8 cellular contexts compared by ENCODE assay signal in genomic region chr17:65123757-65124675, GRCh38. TPM values are rescaled to one million over a fixed set of nuclear protein-coding genes. Genes with fewer than 3 reads are reported as not detected.
DNase-seq lines count a peak whose midpoint lies in the region; ATAC-seq, FAIRE-seq and TF ChIP-seq lines count a peak whose summit lies in the region.

No MANE protein-coding gene starts in this region.

- H3K27me3 ChIP-seq in MM.1S (replicated peaks; ENCODE audit: insufficient read depth, low read length) = no peaks in the 10 kb centered on the region
- H3K27me3 ChIP-seq in H1 (replicated peaks in 1 of 4; ENCODE audit: control insufficient read depth in 3 of 4, extremely low read depth in 1 of 4, insufficient read depth in 3 of 4, low read length in 3 of 4) = no peaks in the 10 kb centered on the region
- H3K27me3 ChIP-seq in neuron (ENCODE audit: insufficient read depth, low read length) = no peaks in the 10 kb centered on the region

- H4K20me1 ChIP-seq in MM.1S (ENCODE audit: insufficient read depth, low read length) (no peaks in the 10 kb centered on the region), H1 (replicated peaks in 1 of 2; ENCODE audit: control insufficient read depth in 1 of 2, insufficient read depth in 2 of 2, low read length in 2 of 2) (no peaks in the 10 kb centered on the region)

- no peak overlapping the region for H4K91ac ChIP-seq in H1 (replicated peaks; ENCODE audit: insufficient read length, low read length)

- H4K5ac ChIP-seq in H1 (ENCODE audit: insufficient read length, low read depth, low read length) = no peak overlapping the region

- H3K4ac ChIP-seq in H1 (replicated peaks; ENCODE audit: insufficient read length, low read depth, low read length) = no peak overlapping the region

- H3K23me2 ChIP-seq in H1 (ENCODE audit: low read depth, low read length) = no peaks in the 10 kb centered on the region; the same call in 1 of the 2 replicates

- H2BK12ac ChIP-seq in H1 (ENCODE audit: low read depth, low read length) = no peak overlapping the region

- H2BK120ac ChIP-seq in H1 (replicated peaks; ENCODE audit: low read depth, low read length) = no peak overlapping the region

- WGBS in H1 (ENCODE audit: extremely low coverage in 1 of 2, insufficient coverage in 1 of 2, insufficient read length in 1 of 2, insufficient replicate concordance in 2 of 2, low coverage in 1 of 2, low lambda C conversion rate in 2 of 2, missing lambda C conversion rate in 1 of 2), 2 experiments = 80% methylated on average over 8 of the region's 9 CpGs; no CpG with 5 or more reads in 1 of the 2 experiments

- H3K4me1 ChIP-seq in MM.1S (ENCODE audit: low read length) (peaks cover 27% of the 10 kb centered on the region), H1 (replicated peaks in 1 of 4; ENCODE audit: control insufficient read depth in 3 of 4, insufficient read depth in 4 of 4, low read length in 3 of 4) (no peaks in the 10 kb centered on the region), neuron (ENCODE audit: insufficient read depth, low read length) (peaks cover 6% of the 10 kb centered on the region)

- H3K9ac ChIP-seq in MM.1S (ENCODE audit: low read length) = peak overlapping the region; percentile 86; the same call in 1 of the 2 replicates
- no peak overlapping the region; a peak in 1 of 7 replicates for H3K9ac ChIP-seq in H1 (replicated peaks in 1 of 4; ENCODE audit: extremely low read depth in 1 of 4, low read depth in 3 of 4, low read length in 3 of 4)

- no peak overlapping the region for H2BK15ac ChIP-seq in H1 (ENCODE audit: low read length)

- H2BK20ac ChIP-seq in H1 (ENCODE audit: low read length) = no peak overlapping the region

- no peak overlapping the region for H2BK5ac ChIP-seq in H1 (ENCODE audit: low read depth, low read length)

- no peaks in the 10 kb centered on the region for H3K79me1 ChIP-seq in H1 (ENCODE audit: low read depth, low read length)

- intact Hi-C loops in Calu3 (cut with micrococcal nuclease; ENCODE audit: unreplicated experiment) = no loop called here

- no peak for TF ChIP-seq POLR2A in H1 (IDR thresholded peaks at IDR 0.05; ENCODE audit: control extremely low read depth in 1 of 2, low read depth in 2 of 2, low read length in 2 of 2)

- no peak overlapping the region for H2AK5ac ChIP-seq in H1 (ENCODE audit: low read depth, low read length)

- no peaks in the 10 kb centered on the region for H3K9me3 Mint-ChIP-seq in Calu3 (ENCODE audit: low read depth, unreplicated experiment)

- no TSS peak for BruUV-seq in Calu3 (replicated peaks; lab: Mats Ljungman, UMichigan)

- no peak for TF ChIP-seq CTCF in Calu3 (IDR thresholded peaks at IDR 0.05; ENCODE audit: unreplicated experiment)
- no peak for TF ChIP-seq CTCF in MM.1S (IDR thresholded peaks at IDR 0.05; ENCODE audit: low read length)
- TF ChIP-seq CTCF in H1 (IDR thresholded peaks at IDR 0.05; ENCODE audit: control extremely low read depth in 1 of 3, insufficient read depth in 1 of 3, low read depth in 1 of 3, low read length in 3 of 3) = no peak
- no peak for TF ChIP-seq CTCF in GM20000 (IDR thresholded peaks at IDR 0.05; ENCODE audit: extremely low read depth, missing control alignments)

- H3K18ac ChIP-seq in H1 (ENCODE audit: extremely low read depth, low read length) = no peak overlapping the region

- CTCF ChIA-PET in Calu3 (lab: Charles Lee) = no interaction called here
- CTCF ChIA-PET in H1 (lab: Charles Lee; ENCODE audit: partially characterized antibody) = interaction anchor here (0.6 to 1.7 kb wide), 4 partner anchors 11 to 107 kb away, joined by 3 to 5 read pairs (median 4); no protein-coding TSS in a partner anchor

- H3K9me3 ChIP-seq in MM.1S (replicated peaks; ENCODE audit: insufficient read depth, low read length) (no peaks in the 10 kb centered on the region), H1 (ENCODE audit: insufficient read depth in 2 of 2, low read depth in 1 of 2, low read length in 1 of 2) (no peaks in the 10 kb centered on the region), neuron (ENCODE audit: low read length) (no peaks in the 10 kb centered on the region)

- H3K27ac ChIP-seq in MM.1S (ENCODE audit: low read length) (peak overlapping the region; percentile 90; the same call in 1 of the 2 replicates), H1 (ENCODE audit: low read depth, low read length) (no peak overlapping the region)

- H3K79me2 ChIP-seq in MM.1S (ENCODE audit: low read length) (no peaks in the 10 kb centered on the region), H1 (ENCODE audit: control insufficient read depth in 1 of 2, insufficient read depth in 2 of 2, low read length in 2 of 2) (no peaks in the 10 kb centered on the region)

- H3K56ac ChIP-seq in H1 (replicated peaks; ENCODE audit: insufficient read length, low read depth, low read length) = no peak overlapping the region

- no peaks in the 10 kb centered on the region for H3K9me2 ChIP-seq in MM.1S (replicated peaks; ENCODE audit: insufficient read depth, low read length)

- no peak for TF ChIP-seq EP300 in H1 (IDR thresholded peaks at IDR 0.05; ENCODE audit: borderline replicate concordance in 1 of 2, low read depth in 2 of 2, low read length in 2 of 2)

- peak overlapping the region; percentile 71 for H2AFZ ChIP-seq in MM.1S (ENCODE audit: low read length)
- peak overlapping the region; percentile 88; the same call in 1 of the 2 replicates for H2AFZ ChIP-seq in H1 (ENCODE audit: low read length)
- peak overlapping the region; percentile 88 for H2AFZ ChIP-seq in neuron (ENCODE audit: low read depth, low read length)

- no peak overlapping the region for H3K27ac Mint-ChIP-seq in Calu3 (ENCODE audit: unreplicated experiment)

- no peak overlapping the region for H3K23ac ChIP-seq in H1 (ENCODE audit: insufficient read length)

- H3K4me2 ChIP-seq in MM.1S (ENCODE audit: low read depth, low read length) (peak overlapping the region; percentile 74), H1 (ENCODE audit: insufficient read depth in 1 of 2, low read depth in 2 of 2, low read length in 2 of 2) (peak overlapping the region; percentile 47 to 68; a peak in 3 of 4 replicates)

- peaks cover 9% of the 10 kb centered on the region for H3K36me3 Mint-ChIP-seq in Calu3 (ENCODE audit: insufficient read depth, unreplicated experiment)

- H3K14ac ChIP-seq in H1 (ENCODE audit: insufficient read length) = no peak overlapping the region

- no peak for FAIRE-seq in H1 (lab: Jason Lieb, UNC)

- H3K4me1 Mint-ChIP-seq in Calu3 (ENCODE audit: low read depth, unreplicated experiment) = no peaks in the 10 kb centered on the region

- POLR2A ChIA-PET in H1 (lab: Charles Lee; ENCODE audit: partially characterized antibody) = interaction anchor here (0.7 to 1.8 kb wide), 5 partner anchors 11 to 69 kb away, joined by 3 to 9 read pairs (median 4); partner anchors contain the start of gene RGS9

- H3K36me3 ChIP-seq in MM.1S (replicated peaks; ENCODE audit: insufficient read depth, low read length) (no peaks in the 10 kb centered on the region), H1 (ENCODE audit: control insufficient read depth in 2 of 4, insufficient read depth in 4 of 4, low read length in 3 of 4) (no peaks in the 10 kb centered on the region), neuron (ENCODE audit: insufficient read depth, low read length) (no peaks in the 10 kb centered on the region)

- peak overlapping the region; percentile 64 for H3K4me3 Mint-ChIP-seq in Calu3 (ENCODE audit: low read depth, unreplicated experiment)

- TF ChIP-seq RAD21 in H1 (IDR thresholded peaks at IDR 0.05 in 1 of 2, conservative IDR thresholded peaks at IDR 0.05 in 1 of 2; ENCODE audit: low read depth in 2 of 2, low read length in 2 of 2) = no peak

- peaks cover 27% of the 10 kb centered on the region for H3F3A ChIP-seq in MM.1S (ENCODE audit: insufficient read depth, low read length)

- DNase-seq in Calu3 (no peak), MM.1S (no peak), H1 (ENCODE audit: low read depth in 1 of 2, low spot score in 2 of 2) (no peak), NK-92 (lab: John Stamatoyannopoulos, UW; ENCODE audit: unreplicated experiment) (no peak), GM20000 (ENCODE audit: low spot score) (no peak)
- DNase-seq in activated CD4-positive, CD25-positive, alpha-beta regulatory T cell (lab: John Stamatoyannopoulos, UW) = no peak

- peak overlapping the region; percentile 65 for H3K4me3 ChIP-seq in MM.1S (ENCODE audit: low read length)
- peak overlapping the region in 3 of 4 experiments; percentile 29 to 68 (median 42); a peak in 4 of 8 replicates for H3K4me3 ChIP-seq in H1 (ENCODE audit: extremely low read depth in 1 of 4, insufficient read depth in 2 of 4, low read depth in 3 of 4, low read length in 4 of 4)
- H3K4me3 ChIP-seq in neuron (ENCODE audit: low read length) = peak overlapping the region; percentile 77

- ATAC-seq in HG03432 (IDR thresholded peaks at IDR 0.05; ENCODE audit: unreplicated experiment) = no peak

- H3K27me3 Mint-ChIP-seq in Calu3 (ENCODE audit: unreplicated experiment) = peaks cover 24% of the 10 kb centered on the region

- no peak overlapping the region for H4K8ac ChIP-seq in H1 (ENCODE audit: extremely low read depth, insufficient read depth, low read length)

TF ChIP-seq in H1, 55 proteins besides CTCF, POLR2A, EP300 and RAD21:
- TF ChIP-seq TCF12 (IDR thresholded peaks at IDR 0.05; ENCODE audit: low read depth, low read length) = 0 out of 2 replicates have a peak, but pooled peaks have one; percentile 22
- peak; percentile 27; the same call in 1 of the 2 replicates for TF ChIP-seq E2F6 (IDR thresholded peaks at IDR 0.05)
- TF ChIP-seq GABPA (IDR thresholded peaks at IDR 0.05; ENCODE audit: borderline replicate concordance, insufficient read depth, low read length) = no peak

RNA-seq across cellular contexts. Expression of gene RGS9, which starts 13.2 kb away (rescaled TPM):
- total RNA-seq in Calu3 (2022) = 0.49 and 0.54 TPM in 2 replicates
- total RNA-seq in H1 (2021; fragmentation: NEBNext Ultra II Directional; extraction: Animal tissue kit (Norgen Biotek cat#: 25700)) = 14.3 and 20.5 TPM in 2 replicates
- 7.5 and 8.9 TPM in 2 replicates for polyA plus RNA-seq in H1 (2011; rRNA removed)
- 7.5 TPM for polyA plus RNA-seq in H1 (2011; cell fraction: cytosol; rRNA removed)
- polyA plus RNA-seq in H1 (2011; cell fraction: nucleus; rRNA removed) = 5.7 TPM
- 8.8 to 10.7 TPM (median 10.1 TPM) in 4 replicates for polyA plus RNA-seq in H1 (2012, experiment 1 of 2)
- polyA plus RNA-seq in H1 (2012, experiment 2 of 2) = 4.4 TPM
- 15.9 TPM for polyA plus RNA-seq in H1 (2013, experiment 1 of 2)
- polyA plus RNA-seq in H1 (2013, experiment 2 of 2) = 15.0 TPM
- polyA minus RNA-seq in H1 (2011; rRNA and poly(A)+ RNA removed) = 7.0 and 8.4 TPM in 2 replicates
- polyA minus RNA-seq in H1 (2011; cell fraction: cytosol; rRNA and poly(A)+ RNA removed) = 10.1 TPM
- polyA minus RNA-seq in H1 (2011; cell fraction: nucleus; rRNA and poly(A)+ RNA removed) = 6.1 TPM
